2 cellular contexts compared by ENCODE assay signal in genomic region chr17:40510328-40510648, GRCh38.
A peak's percentile ranks its signal among the peaks of the same experiment; 100 is the strongest.
TF ChIP-seq lines count a peak whose summit lies in the region.

No MANE protein-coding gene starts in this region.

TF ChIP-seq in A549, 52 proteins besides CTCF, POLR2A, EP300 and RAD21 (continued from another document):
- TF ChIP-seq MYC (IDR thresholded peaks at IDR 0.05; ENCODE audit: borderline replicate concordance, low read length) (peak; percentile 77; the same call in 1 of the 2 replicates), PHF8 (IDR thresholded peaks at IDR 0.05; ENCODE audit: borderline replicate concordance, low read depth) (no peak), NPAS2 (CRISPR knock-in tag; IDR thresholded peaks at IDR 0.05; ENCODE audit: borderline replicate concordance) (no peak), ZNF302 (CRISPR knock-in tag; IDR thresholded peaks at IDR 0.05) (peak; percentile 61; the same call in 1 of the 2 replicates), ATOH8 (CRISPR knock-in tag; IDR thresholded peaks at IDR 0.05; ENCODE audit: low read depth) (no peak; the same call in 1 of the 2 replicates), ESRRA (IDR thresholded peaks at IDR 0.05; ENCODE audit: borderline replicate concordance, low read length) (0 out of 2 replicates have a peak, but pooled peaks have one; percentile 2), CEBPB (IDR thresholded peaks at IDR 0.05) (peak in 1 of 2 experiments; percentile 58; a peak in 2 of 4 replicates), JUN (IDR thresholded peaks at IDR 0.05) (peak; percentile 56 to 96; a peak in 3 of 5 replicates), USF2 (IDR thresholded peaks at IDR 0.05) (peak; percentile 58), MAZ (IDR thresholded peaks at IDR 0.05; ENCODE audit: borderline replicate concordance, low read depth, low read length) (no peak), NR3C1 (IDR thresholded peaks at IDR 0.05) (no peak; the same call in 2 of the 3 replicates), HOXB13 (CRISPR knock-in tag; IDR thresholded peaks at IDR 0.05; ENCODE audit: low read depth) (peak; percentile 91; the same call in 1 of the 2 replicates), PBX3 (IDR thresholded peaks at IDR 0.05) (peak; percentile 85), NFE2L2 (conservative IDR thresholded peaks at IDR 0.05; ENCODE audit: low read length) (no peak), BCL3 (IDR thresholded peaks at IDR 0.05) (peak; percentile 32; the same call in 1 of the 3 replicates), RCOR1 (IDR thresholded peaks at IDR 0.05; ENCODE audit: low read depth, low read length) (no peak), HOXA7 (CRISPR knock-in tag; IDR thresholded peaks at IDR 0.05) (no peak), KDM1A (IDR thresholded peaks at IDR 0.05; ENCODE audit: low read depth) (no peak), REST (IDR thresholded peaks at IDR 0.05) (no peak), RNF2 (IDR thresholded peaks at IDR 0.05; ENCODE audit: borderline replicate concordance, low read depth) (no peak), SMC3 (IDR thresholded peaks at IDR 0.05) (peak; percentile 37; the same call in 1 of the 3 replicates), POLR2AphosphoS2 (conservative IDR thresholded peaks at IDR 0.05; ENCODE audit: low read length) (no peak), KDM5A (IDR thresholded peaks at IDR 0.05) (no peak), MAX (IDR thresholded peaks at IDR 0.05) (peak; percentile 99), CHD4 (IDR thresholded peaks at IDR 0.05; ENCODE audit: borderline replicate concordance) (no peak)
TF ChIP-seq in A549: peak in this region for 19.

TF ChIP-seq in HepG2, 621 proteins besides CTCF, POLR2A, EP300 and RAD21 (continued from another document):
- no peak for TF ChIP-seq ZBTB43 (CRISPR knock-in tag; conservative IDR thresholded peaks at IDR 0.05)
- TF ChIP-seq ZNF879 (CRISPR knock-in tag; IDR thresholded peaks at IDR 0.05), result no peak
- no peak for TF ChIP-seq HDAC2 (CRISPR knock-in tag; IDR thresholded peaks at IDR 0.05)
- TF ChIP-seq CAMTA2 (CRISPR knock-in tag; IDR thresholded peaks at IDR 0.05; ENCODE audit: borderline replicate concordance), result no peak
- no peak for TF ChIP-seq KAT7 (CRISPR knock-in tag; IDR thresholded peaks at IDR 0.05; ENCODE audit: borderline replicate concordance)
